31 cellular contexts compared by ENCODE assay signal in genomic region chr2:16198166-16198912, GRCh38.
"Had no signal": no experiment of that assay in that cellular context is flagged by ENCODE, and none has a peak within 500 bp of the region (broad histone marks: within the 10 kb centered on the region; RNA-seq: fewer than 3 reads in every experiment).

No MANE protein-coding gene starts in this region.

- H3K9me3 Mint-ChIP-seq: activated CD4-positive, alpha-beta T cell treated with anti-CD3 and anti-CD28 coated beads, Interleukin-2, amount 10 ng/mL, durations not matched to agents 7 days and 5 days; activated naive CD4-positive, alpha-beta T cell treated with anti-CD3 and anti-CD28 coated beads, Interleukin-2, amount 50 U/mL, for 24 hours; activated naive CD8-positive, alpha-beta T cell treated with anti-CD3 and anti-CD28 coated beads, Interleukin-2, amount 10 ng/mL, durations not matched to agents 7 days and 5 days; activated T-cell treated with anti-CD3 and anti-CD28 coated beads, Interleukin-2, amount 50 U/mL, for 24 hours; activated T-helper 2 cell treated with anti-CD3 and anti-CD28 coated beads, Interferon-gamma antibody, Interleukin-2, Interleukin-4, amounts not matched to agents 10 μg/mL and 5 μg/mL and 100 μg/mL, durations not matched to agents 14 hours and 24 hours and 36 hours; T-helper 1 cell treated with Interleukin-12 subunit alpha and Interleukin-12 subunit beta and Interleukin-4 antibody, amounts not matched to agents 30 μg/mL and 1 μg/mL, for 36 hours; T-helper 2 cell treated with Interferon-gamma antibody and Interleukin-4, amounts not matched to agents 5 μg/mL and 100 μg/mL, for 36 hours had no signal

- ATAC-seq: activated CD8-positive, alpha-beta T cell treated with anti-CD3 and anti-CD28 coated beads, Interleukin-2, amount 10 ng/mL, durations not matched to agents 7 days and 5 days; PC-3 had no signal

- H3K4me3 Mint-ChIP-seq: activated CD4-positive, alpha-beta T cell treated with anti-CD3 and anti-CD28 coated beads, Interleukin-2, amount 10 ng/mL, durations not matched to agents 7 days and 5 days; activated CD8-positive, alpha-beta T cell treated with anti-CD3 and anti-CD28 coated beads, Interleukin-2, amount 10 ng/mL, durations not matched to agents 7 days and 5 days; activated naive CD4-positive, alpha-beta T cell treated with anti-CD3 and anti-CD28 coated beads, Interleukin-2, amount 50 U/mL, for 24 hours; activated naive CD8-positive, alpha-beta T cell treated with anti-CD3 and anti-CD28 coated beads, Interleukin-2, amount 10 ng/mL, durations not matched to agents 7 days and 5 days; activated T-cell treated with anti-CD3 and anti-CD28 coated beads, Interleukin-2, amount 50 U/mL, for 24 hours; T-helper 1 cell treated with Interleukin-12 subunit alpha and Interleukin-12 subunit beta and Interleukin-4 antibody, amounts not matched to agents 30 μg/mL and 1 μg/mL, for 36 hours; T-helper 2 cell treated with Interferon-gamma antibody and Interleukin-4, amounts not matched to agents 5 μg/mL and 100 μg/mL, for 36 hours had no signal

- H3K36me3 Mint-ChIP-seq: activated naive CD4-positive, alpha-beta T cell treated with anti-CD3 and anti-CD28 coated beads, Interleukin-2, amount 50 U/mL, for 24 hours; activated naive CD8-positive, alpha-beta T cell treated with anti-CD3 and anti-CD28 coated beads, Interleukin-2, amount 10 ng/mL, durations not matched to agents 7 days and 5 days had no signal

- H3K27me3 Mint-ChIP-seq: activated CD4-positive, alpha-beta T cell treated with anti-CD3 and anti-CD28 coated beads, Interleukin-2, amount 10 ng/mL, durations not matched to agents 7 days and 5 days; activated naive CD4-positive, alpha-beta T cell treated with anti-CD3 and anti-CD28 coated beads, Interleukin-2, amount 50 U/mL, for 24 hours; activated naive CD8-positive, alpha-beta T cell treated with anti-CD3 and anti-CD28 coated beads, Interleukin-2, amount 10 ng/mL, durations not matched to agents 7 days and 5 days; activated T-cell treated with anti-CD3 and anti-CD28 coated beads, Interleukin-2, amount 50 U/mL, for 24 hours had no signal

- DNase-seq: activated CD4-positive, alpha-beta T cell treated with anti-CD3 and anti-CD28 coated beads, Interleukin-2, amount 10 ng/mL, durations not matched to agents 7 days and 5 days; activated CD4-positive, alpha-beta T cell treated with anti-CD3 and anti-CD28 coated beads, Interleukin-2, amount 50 U/mL, for 48 hours; activated CD8-positive, alpha-beta T cell treated with anti-CD3 and anti-CD28 coated beads, Interleukin-2, amount 10 ng/mL, durations not matched to agents 7 days and 5 days; activated gamma-delta T cell; activated naive CD4-positive, alpha-beta T cell treated with Interleukin-2 at 50 U/mL for 16 hours; activated naive CD8-positive, alpha-beta T cell treated with anti-CD3 and anti-CD28 coated beads, Interleukin-2, amount 10 ng/mL, durations not matched to agents 7 days and 5 days; activated T-cell treated with anti-CD3 and anti-CD28 coated beads, Interleukin-2, amount 50 U/mL, for 24 hours; amygdala; KBM-7; MM.1S; MV-4-11; NCI-H1092; NCI-H1436 treated with DMSO at 0.1 percent for 48 hours; NCI-H1694 treated with DMSO at 0.1 percent for 48 hours; NCI-H2029 treated with DMSO at 0.1 percent for 48 hours; NCI-H2107; NCI-H2171; NCI-H510A; NCI-H526; NCI-H748 treated with DMSO at 0.1 percent for 48 hours; NK-92 treated with Interleukin-12 subunit alpha and Interleukin-12 subunit beta, amount 100 ng/mL, for 24 hours; PC-3; Peyer's patch; RPMI8226; SHP77 treated with DMSO at 0.1 percent for 48 hours had no signal

- H3K4me3 ChIP-seq: ascending aorta, breast epithelium, Peyer's patch had no signal

- H3K27ac Mint-ChIP-seq: activated CD8-positive, alpha-beta T cell treated with anti-CD3 and anti-CD28 coated beads, Interleukin-2, amount 10 ng/mL, durations not matched to agents 7 days and 5 days; activated naive CD4-positive, alpha-beta T cell treated with anti-CD3 and anti-CD28 coated beads, Interleukin-2, amount 50 U/mL, for 24 hours; activated naive CD8-positive, alpha-beta T cell treated with anti-CD3 and anti-CD28 coated beads, Interleukin-2, amount 10 ng/mL, durations not matched to agents 7 days and 5 days; activated T-cell treated with anti-CD3 and anti-CD28 coated beads, Interleukin-2, amount 50 U/mL, for 24 hours; activated T-helper 2 cell treated with anti-CD3 and anti-CD28 coated beads, Interferon-gamma antibody, Interleukin-2, Interleukin-4, amounts not matched to agents 10 μg/mL and 5 μg/mL and 100 μg/mL, durations not matched to agents 14 hours and 24 hours and 36 hours; T-helper 1 cell treated with Interleukin-12 subunit alpha and Interleukin-12 subunit beta and Interleukin-4 antibody, amounts not matched to agents 30 μg/mL and 1 μg/mL, for 36 hours; T-helper 2 cell treated with Interferon-gamma antibody and Interleukin-4, amounts not matched to agents 5 μg/mL and 100 μg/mL, for 36 hours had no signal

- H3K4me1 Mint-ChIP-seq: activated CD4-positive, alpha-beta T cell treated with anti-CD3 and anti-CD28 coated beads, Interleukin-2, amount 10 ng/mL, durations not matched to agents 7 days and 5 days; activated naive CD4-positive, alpha-beta T cell treated with anti-CD3 and anti-CD28 coated beads, Interleukin-2, amount 50 U/mL, for 24 hours; activated naive CD8-positive, alpha-beta T cell treated with anti-CD3 and anti-CD28 coated beads, Interleukin-2, amount 10 ng/mL, durations not matched to agents 7 days and 5 days had no signal
